7 cellular contexts compared by ENCODE assay signal in genomic region chr14:69398818-69399210, GRCh38. TPM values are rescaled to one million over a fixed set of nuclear protein-coding genes. Genes with fewer than 3 reads are reported as not detected.
DNase-seq lines count a peak whose midpoint lies in the region; ATAC-seq and TF ChIP-seq lines count a peak whose summit lies in the region.

No MANE protein-coding gene starts in this region.

- H3K4me3 ChIP-seq in astrocyte of the cerebellum (ENCODE audit: low read depth, low read length) (peak overlapping the region; percentile 78), urinary bladder (ENCODE audit: low read depth, low read length) (peak overlapping the region; percentile 95)

- H3K4me1 Mint-ChIP-seq in memory B cell = peaks cover 17% of the 10 kb centered on the region

- H3K27ac ChIP-seq in urinary bladder (ENCODE audit: low read depth) = peak overlapping the region; percentile 75

- peak; percentile 14 for ATAC-seq in GM19043 (IDR thresholded peaks at IDR 0.05; ENCODE audit: low read depth, unreplicated experiment)
- ATAC-seq in HG03439 (IDR thresholded peaks at IDR 0.05; ENCODE audit: unreplicated experiment) = peak; percentile 10
- ATAC-seq in memory B cell (ENCODE audit: low read depth) = peak; percentile 4
- ATAC-seq in GM21737 (IDR thresholded peaks at IDR 0.05; ENCODE audit: unreplicated experiment) = no peak

- H3K9me3 Mint-ChIP-seq in memory B cell = no peaks in the 10 kb centered on the region

- no peak for TF ChIP-seq CTCF in astrocyte of the cerebellum (IDR thresholded peaks at IDR 0.05; ENCODE audit: low read depth, low read length, missing control alignments)

- WGBS in urinary bladder = under 1% methylated on average over 18 of the region's 18 CpGs

- in situ Hi-C loops in astrocyte of the cerebellum (cut with HindIII; ENCODE audit: low sequenced_read_pairs) = loop anchor here (5.0 kb wide), 1 partner anchor 58 kb away; no protein-coding TSS in a partner anchor

- peaks cover 4% of the 10 kb centered on the region for H3K4me1 ChIP-seq in urinary bladder (ENCODE audit: insufficient read depth)

- no peaks in the 10 kb centered on the region for H3K27me3 Mint-ChIP-seq in memory B cell

- DNase-seq in astrocyte of the cerebellum (ENCODE audit: low read depth) (no peak), memory B cell (ENCODE audit: low spot score in 2 of 2) (no peak), Ammon's horn (ENCODE audit: low spot score) (no peak)

- peaks cover 4% of the 10 kb centered on the region for H3K36me3 ChIP-seq in urinary bladder (ENCODE audit: insufficient read depth)

- peaks cover 15% of the 10 kb centered on the region for H3K36me3 Mint-ChIP-seq in memory B cell

- H3K4me3 Mint-ChIP-seq in memory B cell = peak overlapping the region; percentile 96

- peak overlapping the region; percentile 100 for H3K27ac Mint-ChIP-seq in memory B cell

RNA-seq across cellular contexts. Expression of gene SLC39A9, which starts 0.3 kb away (rescaled TPM):
- total RNA-seq in urinary bladder = 108 TPM
- polyA plus RNA-seq in urinary bladder = 25.5 TPM

RNA-seq across cellular contexts. Expression of gene ERH, which starts 0.7 kb away (rescaled TPM):
- 131 TPM for total RNA-seq in urinary bladder
- 135 TPM for polyA plus RNA-seq in urinary bladder
